In the genomic region with DNA sequence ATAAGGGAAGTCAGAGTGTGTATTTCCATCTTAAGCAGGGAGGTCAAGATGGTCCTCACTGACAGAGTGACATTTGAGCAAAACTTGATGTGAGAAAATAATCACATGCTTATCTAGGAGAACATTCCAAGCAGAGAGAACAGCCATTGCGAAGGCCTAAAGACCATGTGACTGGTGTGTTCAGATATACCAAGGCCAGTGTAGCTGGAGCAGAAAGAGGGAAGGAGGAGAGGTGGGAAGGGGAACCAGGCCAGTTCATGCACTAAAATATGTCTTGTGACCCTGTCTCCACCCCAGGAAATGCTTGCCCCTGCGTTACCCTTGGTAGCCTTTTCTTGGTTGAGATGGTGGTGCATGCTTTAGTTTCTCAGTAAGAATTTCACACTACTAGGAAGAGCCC, we compare ENCODE assay signal across 26 cellular contexts.
"Had no signal": no experiment of that assay in that cellular context is flagged by ENCODE, and none has a peak within 500 bp of the region (broad histone marks: within the 10 kb centered on the region; RNA-seq: fewer than 3 reads in every experiment).

No MANE protein-coding gene starts in this region.

- H3K4me3 Mint-ChIP-seq: immature natural killer cell; memory B cell; naive thymus-derived CD4-positive, alpha-beta T cell; natural killer cell treated with Interleukin-12 subunit alpha and Interleukin-12 subunit beta and Interleukin-15 and Interleukin-18, amount 100 ng/mL, for 72 hours; stimulated activated effector memory CD8-positive, alpha-beta T cell treated with anti-CD3 and anti-CD28 coated beads, Interleukin-12 subunit alpha, Interleukin-12 subunit beta, amount 100 ng/mL, for 72 hours; stimulated activated naive CD8-positive, alpha-beta T cell treated with anti-CD3 and anti-CD28 coated beads, Interleukin-15, Interleukin-2, amounts not matched to agents 100 ng/mL and 50 ng/mL, for 24 hours had no signal

- ATAC-seq: heart right ventricle; left colon; mucosa of descending colon; naive thymus-derived CD4-positive, alpha-beta T cell; natural killer cell treated with Interleukin-12 subunit alpha and Interleukin-12 subunit beta and Interleukin-15 and Interleukin-18, amount 100 ng/mL, for 72 hours; stimulated activated effector memory CD8-positive, alpha-beta T cell treated with anti-CD3 and anti-CD28 coated beads, Interleukin-12 subunit alpha, Interleukin-12 subunit beta, amount 100 ng/mL, for 72 hours had no signal

- H3K4me3 ChIP-seq: heart right ventricle, mucosa of descending colon, ovary, right atrium auricular region, sigmoid colon, spleen, suprapubic skin, thoracic aorta, tibial artery, vagina had no signal

- H3K27ac ChIP-seq: heart right ventricle, ovary, right atrium auricular region, spleen, suprapubic skin, thoracic aorta, tibial artery, vagina had no signal

- H3K9me3 Mint-ChIP-seq: immature natural killer cell; memory B cell; naive thymus-derived CD4-positive, alpha-beta T cell; natural killer cell treated with Interleukin-12 subunit alpha and Interleukin-12 subunit beta and Interleukin-15 and Interleukin-18, amount 100 ng/mL, for 72 hours; stimulated activated effector memory CD8-positive, alpha-beta T cell treated with anti-CD3 and anti-CD28 coated beads, Interleukin-12 subunit alpha, Interleukin-12 subunit beta, amount 100 ng/mL, for 72 hours; stimulated activated naive CD8-positive, alpha-beta T cell treated with anti-CD3 and anti-CD28 coated beads, Interleukin-15, Interleukin-2, amounts not matched to agents 100 ng/mL and 50 ng/mL, for 24 hours had no signal

- H3K9me3 ChIP-seq: heart right ventricle, mucosa of descending colon, ovary, right atrium auricular region, sigmoid colon, spleen, suprapubic skin, thoracic aorta, tibial artery, vagina had no signal

- H3K27me3 ChIP-seq: heart right ventricle, ovary, right atrium auricular region, sigmoid colon, spleen, suprapubic skin, tibial artery, vagina had no signal

- H3K36me3 Mint-ChIP-seq: immature natural killer cell; memory B cell; naive thymus-derived CD4-positive, alpha-beta T cell; natural killer cell treated with Interleukin-12 subunit alpha and Interleukin-12 subunit beta and Interleukin-15 and Interleukin-18, amount 100 ng/mL, for 72 hours; stimulated activated effector memory CD8-positive, alpha-beta T cell treated with anti-CD3 and anti-CD28 coated beads, Interleukin-12 subunit alpha, Interleukin-12 subunit beta, amount 100 ng/mL, for 72 hours had no signal

- H3K4me1 ChIP-seq: right atrium auricular region, spleen, suprapubic skin, vagina had no signal

- H3K27ac Mint-ChIP-seq: immature natural killer cell; memory B cell; naive thymus-derived CD4-positive, alpha-beta T cell; natural killer cell treated with Interleukin-12 subunit alpha and Interleukin-12 subunit beta and Interleukin-15 and Interleukin-18, amount 100 ng/mL, for 72 hours; progenitor cell of endocrine pancreas; stimulated activated effector memory CD8-positive, alpha-beta T cell treated with anti-CD3 and anti-CD28 coated beads, Interleukin-12 subunit alpha, Interleukin-12 subunit beta, amount 100 ng/mL, for 72 hours; stimulated activated naive CD8-positive, alpha-beta T cell treated with anti-CD3 and anti-CD28 coated beads, Interleukin-15, Interleukin-2, amounts not matched to agents 100 ng/mL and 50 ng/mL, for 24 hours had no signal

- DNase-seq: heart right ventricle; hippocampal formation; immature natural killer cell; kidney; left colon; midbrain; mucosa of descending colon; naive thymus-derived CD4-positive, alpha-beta T cell; ovary; sigmoid colon; small intestine; spleen; stimulated activated CD4-positive, alpha-beta T cell treated with anti-CD3 and anti-CD28 coated beads, Interleukin-4, amount 100 ng/mL, for 24 hours; stimulated activated naive CD4-positive, alpha-beta T cell; tibial artery; trophoblast cell had no signal

- FAIRE-seq: islet of Langerhans, kidney, small intestine had no signal

- H3K4me1 Mint-ChIP-seq: immature natural killer cell; memory B cell; naive thymus-derived CD4-positive, alpha-beta T cell; stimulated activated effector memory CD8-positive, alpha-beta T cell treated with anti-CD3 and anti-CD28 coated beads, Interleukin-12 subunit alpha, Interleukin-12 subunit beta, amount 100 ng/mL, for 72 hours had no signal

- H3K36me3 ChIP-seq: heart right ventricle, ovary, right atrium auricular region, sigmoid colon, spleen, suprapubic skin, thoracic aorta, tibial artery, vagina had no signal
